In the genomic region with DNA sequence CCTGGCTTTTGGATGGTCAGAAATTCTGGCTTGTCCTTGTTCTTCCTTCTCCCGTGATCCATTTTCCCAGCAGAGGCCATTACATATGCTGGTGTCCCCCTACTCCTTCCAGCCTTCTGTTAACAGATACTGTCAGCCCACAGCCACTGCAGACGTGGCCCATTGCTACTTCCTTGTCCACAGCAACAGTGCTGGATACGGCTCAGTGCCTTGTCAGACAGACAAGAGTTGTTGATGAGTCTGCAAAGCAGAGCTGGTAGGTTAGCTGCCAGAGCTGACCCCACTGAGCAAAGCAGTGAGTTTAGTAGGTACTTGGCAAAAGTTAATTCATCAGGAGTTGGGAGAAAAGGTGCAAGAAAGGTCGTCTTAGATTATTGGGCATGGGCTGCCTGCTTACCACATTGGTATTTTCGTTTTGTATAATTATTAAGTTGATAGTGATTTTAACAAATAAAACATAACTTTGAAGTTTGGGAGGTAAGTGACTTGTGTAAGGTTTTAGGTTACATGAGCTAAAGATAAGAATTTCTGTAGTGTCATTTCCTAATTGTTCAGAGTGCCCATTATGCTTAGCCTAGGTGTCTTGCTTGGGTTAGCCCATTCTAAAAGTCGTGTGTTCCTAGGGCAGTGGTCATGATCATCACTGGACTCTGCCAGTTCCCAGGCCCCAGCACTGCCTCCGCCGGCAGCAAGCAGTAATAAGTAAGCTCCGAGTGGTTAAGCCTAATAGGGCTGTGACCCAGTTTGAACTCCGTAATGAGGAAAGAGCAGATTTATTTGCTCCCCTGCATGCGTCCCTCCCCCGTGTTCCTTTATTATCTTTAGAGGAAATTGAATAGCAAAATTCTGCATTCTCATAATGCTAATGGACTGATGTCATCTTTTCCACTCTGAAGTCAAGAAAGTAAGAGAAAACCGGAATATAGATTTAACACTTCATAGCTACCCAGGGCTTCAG, we compare ENCODE assay signal across 8 cellular contexts.
DNase-seq lines count a peak whose midpoint lies in the region; ATAC-seq and TF ChIP-seq lines count a peak whose summit lies in the region.

No MANE protein-coding gene starts in this region.

- no peak overlapping the region for H3K27ac Mint-ChIP-seq in activated T-cell treated with anti-CD3 and anti-CD28 coated beads, Interleukin-2, amount 50 U/mL, for 72 hours

- peak; percentile 93 for DNase-seq in HCEC 1CT
- peak; percentile 88 for DNase-seq in adipocyte (ENCODE audit: low read depth)
- peak; percentile 97 for DNase-seq in iris pigment epithelial cell (ENCODE audit: low read depth)
- DNase-seq in stomach, result peak; percentile 72
- no peak for DNase-seq in stimulated activated naive CD4-positive, alpha-beta T cell (lab: John Stamatoyannopoulos, UW)
- DNase-seq in mesenteric fat pad (ENCODE audit: low spot score), result no peak
- DNase-seq in activated T-cell treated with anti-CD3 and anti-CD28 coated beads, Interleukin-2, amount 50 U/mL, for 72 hours, result no peak
- DNase-seq in stimulated activated CD4-positive, alpha-beta T cell treated with anti-CD3 and anti-CD28 coated beads, Interleukin-4, amount 100 ng/mL, for 4 hours, result no peak

- H3K27ac ChIP-seq in stomach, result peak overlapping the region; percentile 79 to 89 (median 80)

- H3K9ac ChIP-seq in adipocyte (ENCODE audit: low read length), result peak overlapping the region; percentile 11

- no peak overlapping the region for H3K4me3 Mint-ChIP-seq in activated T-cell treated with anti-CD3 and anti-CD28 coated beads, Interleukin-2, amount 50 U/mL, for 72 hours

- H3K36me3 ChIP-seq in adipocyte (ENCODE audit: control insufficient read depth, insufficient read depth, low read length, severe bottlenecking) (peaks cover 25% of the 10 kb centered on the region), stomach (peaks cover 0 to 19% (median 14%) of the 10 kb centered on the region in 4 donors)

- no peak for ATAC-seq in activated T-cell treated with anti-CD3 and anti-CD28 coated beads, Interleukin-2, amount 50 U/mL, for 72 hours (replicated peaks in 1 of 2)

- peak in 4 of 7 experiments; percentile 13 to 41 (median 24) for TF ChIP-seq CTCF in stomach (IDR thresholded peaks at IDR 0.05)

- no peaks in the 10 kb centered on the region for H3K9me3 ChIP-seq in adipocyte (ENCODE audit: control insufficient read depth, low read length)
- H3K9me3 ChIP-seq in stomach, result no peaks in the 10 kb centered on the region

- no peaks in the 10 kb centered on the region for H3K36me3 Mint-ChIP-seq in activated T-cell treated with anti-CD3 and anti-CD28 coated beads, Interleukin-2, amount 50 U/mL, for 72 hours (ENCODE audit: insufficient read depth in 2 of 2)

- no peak for TF ChIP-seq EP300 in stomach (IDR thresholded peaks at IDR 0.05)

- intact Hi-C loops in stomach (cut with DNase I; ENCODE audit: low total_unique reads), result no loop called here

- H3K27me3 ChIP-seq in adipocyte (replicated peaks; ENCODE audit: control insufficient read depth, insufficient read depth, low read length) (no peaks in the 10 kb centered on the region), stomach (no peaks in the 10 kb centered on the region)

- peaks cover 44% of the 10 kb centered on the region for H3K4me1 ChIP-seq in adipocyte (ENCODE audit: control insufficient read depth, insufficient read depth, low read length)
- peaks cover 70 to 99% (median 90%) of the 10 kb centered on the region in 4 donors for H3K4me1 ChIP-seq in stomach

- no peaks in the 10 kb centered on the region for H3K4me1 Mint-ChIP-seq in activated T-cell treated with anti-CD3 and anti-CD28 coated beads, Interleukin-2, amount 50 U/mL, for 72 hours (ENCODE audit: low read depth)

- TF ChIP-seq POLR2A in stomach (IDR thresholded peaks at IDR 0.05), result peak in 1 of 4 donors; percentile 17

- H3K9me3 Mint-ChIP-seq in activated T-cell treated with anti-CD3 and anti-CD28 coated beads, Interleukin-2, amount 50 U/mL, for 72 hours, result no peaks in the 10 kb centered on the region

- H3K4me3 ChIP-seq in adipocyte (ENCODE audit: low read length), result peak overlapping the region; percentile 8
- H3K4me3 ChIP-seq in stomach, result no peak overlapping the region

- no peaks in the 10 kb centered on the region for H3K27me3 Mint-ChIP-seq in activated T-cell treated with anti-CD3 and anti-CD28 coated beads, Interleukin-2, amount 50 U/mL, for 72 hours (ENCODE audit: low read depth)

- 14 to 28% (median 22%) methylated on average over 13 of the region's 13 CpGs for WGBS in stomach, 5 donors

Comparison
In these comparisons a context has a peak if more than half of its experiments do, and no peak if none do; other contexts are left out.
1. DNase-seq: peak in HCEC 1CT (single experiment), adipocyte (single experiment), iris pigment epithelial cell (single experiment) and stomach (single experiment); none in stimulated activated naive CD4-positive, alpha-beta T cell (0 of 6), mesenteric fat pad (single experiment), activated T-cell treated with anti-CD3 and anti-CD28 coated beads, Interleukin-2, amount 50 U/mL, for 72 hours (0 of 2) and stimulated activated CD4-positive, alpha-beta T cell treated with anti-CD3 and anti-CD28 coated beads, Interleukin-4, amount 100 ng/mL, for 4 hours (0 of 2).